Comparison of ENCODE assay signal across 8 cellular contexts in genomic region chr4:183722738-183723560, GRCh38.
DNase-seq lines count a peak whose midpoint lies in the region; ATAC-seq and TF ChIP-seq lines count a peak whose summit lies in the region.

No MANE protein-coding gene starts in this region.

- H3K36me3 Mint-ChIP-seq in dendritic cell treated with granulocyte-macrophage colony-stimulating factor and Interleukin-4, amounts not matched to agents 40 ng/mL and 50 ng/mL, for 4 days (ENCODE audit: low read depth): no peaks in the 10 kb centered on the region

- in situ Hi-C loops in GM13977 (cut with MboI; ENCODE audit: low pct_unique_long_range_greater_than_20kb, low sequenced_read_pairs, unreplicated experiment): no loop called here

- DNase-seq in GM13977 (ENCODE audit: low spot score): peak; percentile 89
- peak; percentile 100 for DNase-seq in NCI-H146 (lab: John Stamatoyannopoulos, UW)
- DNase-seq in right lobe of liver: peak; percentile 66 to 84 (median 68)
- DNase-seq in stimulated activated CD8-positive, alpha-beta memory T cell treated with anti-CD3 and anti-CD28 coated beads, Interleukin-12 subunit alpha, Interleukin-12 subunit beta, amount 100 ng/mL, for 4 hours (ENCODE audit: low read depth): peak; percentile 32
- DNase-seq in HCEC 1CT: no peak

- H3K4me3 ChIP-seq in right lobe of liver: peak overlapping the region; percentile 38 to 59 (median 55)

- peak overlapping the region in 2 of 3 donors; percentile 52 to 59 for H3K27ac ChIP-seq in right lobe of liver

- H3K9me3 Mint-ChIP-seq in dendritic cell treated with granulocyte-macrophage colony-stimulating factor and Interleukin-4, amounts not matched to agents 40 ng/mL and 50 ng/mL, for 4 days: no peaks in the 10 kb centered on the region

- H3K4me1 Mint-ChIP-seq in dendritic cell treated with granulocyte-macrophage colony-stimulating factor and Interleukin-4, amounts not matched to agents 40 ng/mL and 50 ng/mL, for 4 days (ENCODE audit: low read depth): peaks cover 14% of the 10 kb centered on the region

- H3K36me3 ChIP-seq in right lobe of liver: no peaks in the 10 kb centered on the region

- peaks cover 42% of the 10 kb centered on the region for H3K27me3 Mint-ChIP-seq in dendritic cell treated with granulocyte-macrophage colony-stimulating factor and Interleukin-4, amounts not matched to agents 40 ng/mL and 50 ng/mL, for 4 days

- no peaks in the 10 kb centered on the region for H3K9me3 ChIP-seq in right lobe of liver

- intact Hi-C loops in dendritic cell treated with granulocyte-macrophage colony-stimulating factor and Interleukin-4, amounts not matched to agents 40 ng/mL and 50 ng/mL, for 4 days (cut with micrococcal nuclease): no loop called here
- intact Hi-C loops in right lobe of liver (cut with DNase I): no loop called here

- H3K4me3 Mint-ChIP-seq in dendritic cell treated with granulocyte-macrophage colony-stimulating factor and Interleukin-4, amounts not matched to agents 40 ng/mL and 50 ng/mL, for 4 days: peak overlapping the region; percentile 82

- WGBS in right lobe of liver (ENCODE audit: insufficient coverage, low coverage, low lambda C conversion rate, missing lambda C conversion rate): 5% methylated on average over 19 of the region's 70 CpGs

- no peaks in the 10 kb centered on the region for H3K27me3 ChIP-seq in right lobe of liver

- TF ChIP-seq CTCF in GM13977 (IDR thresholded peaks at IDR 0.05; ENCODE audit: extremely low read depth, insufficient read depth, missing control alignments) (peak; percentile 21), right lobe of liver (IDR thresholded peaks at IDR 0.05) (no peak)

- H3K4me1 ChIP-seq in right lobe of liver: peaks cover 0 to 16% (median 2%) of the 10 kb centered on the region in 4 donors

- peak; percentile 26 for TF ChIP-seq POLR2A in right lobe of liver (IDR thresholded peaks at IDR 0.05)

- H3K27ac Mint-ChIP-seq in dendritic cell treated with granulocyte-macrophage colony-stimulating factor and Interleukin-4, amounts not matched to agents 40 ng/mL and 50 ng/mL, for 4 days: peak overlapping the region; percentile 55

- ATAC-seq in HG02759 (IDR thresholded peaks at IDR 0.05; ENCODE audit: unreplicated experiment) (peak; percentile 80), right lobe of liver (peak; percentile 64 to 73 (median 69))
- ATAC-seq in activated CD4-positive, CD25-positive, alpha-beta regulatory T cell treated with anti-CD3 and anti-CD28 coated beads, Interleukin-2, amount 50 U/mL, for 24 hours: peak; percentile 53 to 57
